Comparison of ENCODE assay signal across 30 cellular contexts in the genomic region with DNA sequence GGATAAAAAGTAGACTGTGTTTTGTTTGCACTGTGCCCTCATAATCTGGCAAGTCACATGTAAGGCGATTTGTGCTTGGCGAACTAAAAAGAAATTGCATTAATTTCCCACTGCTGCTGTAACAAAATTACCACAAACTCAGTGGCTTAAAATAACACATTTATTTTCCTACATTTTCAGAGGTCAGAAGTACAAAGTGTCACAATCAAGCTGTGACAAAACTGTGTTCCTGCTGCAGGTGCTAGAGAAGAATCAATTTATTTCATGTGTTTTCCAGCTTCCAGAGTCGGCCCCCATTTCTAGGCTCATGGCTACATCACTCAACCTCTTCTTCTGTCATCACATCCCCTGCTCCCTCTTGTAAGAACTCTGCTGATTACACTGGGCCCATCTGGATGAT.
"Had no signal": no experiment of that assay in that cellular context is flagged by ENCODE, and none has a peak within 500 bp of the region (broad histone marks: within the 10 kb centered on the region; RNA-seq: fewer than 3 reads in every experiment).

No MANE protein-coding gene starts in this region.

- H3K9me3 Mint-ChIP-seq: mesothelial cell of epicardium; nephron progenitor cell; neural progenitor cell; stimulated activated naive B cell treated with anti-CD40 and anti-IgM and Interleukin-4, amounts not matched to agents 10 μg/mL and 1 μg/mL and 100 μg/mL, for 72 hours had no signal

- H3K4me1 ChIP-seq: left lung, neural progenitor cell, right atrium auricular region, stomach, testis, thyroid gland, transverse colon, upper lobe of right lung had no signal

- H3K4me1 Mint-ChIP-seq: naive B cell; natural killer cell; nephron progenitor cell; neural progenitor cell; stimulated activated naive B cell treated with anti-CD40 and anti-IgM and Interleukin-4, amounts not matched to agents 10 μg/mL and 1 μg/mL and 100 μg/mL, for 72 hours had no signal

- H3K27ac Mint-ChIP-seq: mesothelial cell of epicardium; natural killer cell; nephron progenitor cell; neural progenitor cell; progenitor cell of endocrine pancreas; stimulated activated naive B cell treated with anti-CD40 and anti-IgM and Interleukin-4, amounts not matched to agents 10 μg/mL and 1 μg/mL and 100 μg/mL, for 72 hours had no signal

- H3K36me3 Mint-ChIP-seq: mesothelial cell of epicardium; naive B cell; natural killer cell; neural progenitor cell; stimulated activated naive B cell treated with anti-CD40 and anti-IgM and Interleukin-4, amounts not matched to agents 10 μg/mL and 1 μg/mL and 100 μg/mL, for 72 hours had no signal

- H3K27me3 ChIP-seq: left lung, neural progenitor cell, neutrophil, right atrium auricular region, stomach, testis, thyroid gland, transverse colon, upper lobe of right lung had no signal

- H2AFZ ChIP-seq: neural progenitor cell had no signal

- H3K4me2 ChIP-seq: neural progenitor cell had no signal

- H3K4me3 ChIP-seq: left lung, lung, neural progenitor cell, right atrium auricular region, skin epidermis, stomach, testis, thyroid gland, transverse colon, upper lobe of right lung had no signal

- H3K27me3 Mint-ChIP-seq: progenitor cell of endocrine pancreas; stimulated activated naive B cell treated with anti-CD40 and anti-IgM and Interleukin-4, amounts not matched to agents 10 μg/mL and 1 μg/mL and 100 μg/mL, for 72 hours had no signal

- H3K4me3 Mint-ChIP-seq: mesothelial cell of epicardium; naive B cell; natural killer cell; nephron progenitor cell; neural progenitor cell; stimulated activated naive B cell treated with anti-CD40 and anti-IgM and Interleukin-4, amounts not matched to agents 10 μg/mL and 1 μg/mL and 100 μg/mL, for 72 hours had no signal

- H3K36me3 ChIP-seq: left lung, neural progenitor cell, neutrophil, right atrium auricular region, stomach, thyroid gland, transverse colon, upper lobe of right lung had no signal

- H3K9me3 ChIP-seq: left lung, neutrophil, right atrium auricular region, stomach, testis, thyroid gland, transverse colon, upper lobe of right lung had no signal

- H3K27ac ChIP-seq: left lung, neural progenitor cell, neutrophil, right atrium auricular region, skin epidermis, stomach, testis, thyroid gland, transverse colon, upper lobe of right lung had no signal

- DNase-seq: hippocampal formation; kidney glomerular epithelial cell; left cardiac atrium; mesendoderm; naive B cell; natural killer cell; nephron progenitor cell; occipital lobe; stimulated activated CD4-positive, alpha-beta T cell treated with anti-CD3 and anti-CD28 coated beads, Interleukin-12 subunit alpha, Interleukin-12 subunit beta, amount 100 ng/mL, for 4 hours; stimulated activated CD4-positive, alpha-beta T cell treated with anti-CD3 and anti-CD28 coated beads, Interleukin-15, amount 100 ng/mL, for 24 hours; stimulated activated CD4-positive, alpha-beta T cell treated with anti-CD3 and anti-CD28 coated beads, Interleukin-2, amount 100 ng/mL, for 24 hours; stimulated activated CD4-positive, alpha-beta T cell treated with anti-CD3 and anti-CD28 coated beads, Interleukin-4, amount 100 ng/mL, for 1 hour; stimulated activated naive B cell treated with anti-CD40 and anti-IgM and Interleukin-4, amounts not matched to agents 10 μg/mL and 1 μg/mL and 100 μg/mL, for 72 hours; stimulated activated naive CD8-positive, alpha-beta T cell treated with anti-CD3 and anti-CD28 coated beads, Interleukin-15, Interleukin-2, amounts not matched to agents 100 U/mL and 50 U/mL, for 24 hours; stomach; testis; thyroid gland; transverse colon; upper lobe of right lung had no signal

- FAIRE-seq: keratinocyte, urothelium cell line had no signal

- ATAC-seq: left cardiac atrium; left lung; natural killer cell; sciatic nerve; stimulated activated naive B cell treated with anti-CD40 and anti-IgM and Interleukin-4, amounts not matched to agents 10 μg/mL and 1 μg/mL and 100 μg/mL, for 72 hours; stimulated activated naive CD8-positive, alpha-beta T cell treated with anti-CD3 and anti-CD28 coated beads, Interleukin-15, Interleukin-2, amounts not matched to agents 100 U/mL and 50 U/mL, for 24 hours; upper lobe of right lung had no signal
